Comparison of ENCODE assay signal across 2 cellular contexts in genomic region chr17:75814900-75815373, GRCh38.
TF ChIP-seq lines count a peak whose summit lies in the region.

No MANE protein-coding gene starts in this region.

TF ChIP-seq in A549, 52 proteins besides CTCF, POLR2A, EP300 and RAD21:
- no peak for TF ChIP-seq RCOR1 (IDR thresholded peaks at IDR 0.05; ENCODE audit: low read depth, low read length)
- TF ChIP-seq MAZ (IDR thresholded peaks at IDR 0.05; ENCODE audit: borderline replicate concordance, low read depth, low read length) = no peak
- no peak for TF ChIP-seq CBX2 (IDR thresholded peaks at IDR 0.05; ENCODE audit: borderline replicate concordance, low read depth)
- no peak for TF ChIP-seq FOSL2 (IDR thresholded peaks at IDR 0.05)
- no peak for TF ChIP-seq FOSL2 (CRISPR knock-in tag; IDR thresholded peaks at IDR 0.05)
- no peak for TF ChIP-seq HES2 (IDR thresholded peaks at IDR 0.05)
- TF ChIP-seq GATA3 (IDR thresholded peaks at IDR 0.05; ENCODE audit: borderline replicate concordance) = no peak
- no peak for TF ChIP-seq PHF8 (IDR thresholded peaks at IDR 0.05; ENCODE audit: borderline replicate concordance, low read depth)
- TF ChIP-seq KDM5A (IDR thresholded peaks at IDR 0.05) = no peak
- TF ChIP-seq HOXA7 (CRISPR knock-in tag; IDR thresholded peaks at IDR 0.05) = no peak
- TF ChIP-seq CEBPB (IDR thresholded peaks at IDR 0.05) = no peak
- TF ChIP-seq HEYL (CRISPR knock-in tag; IDR thresholded peaks at IDR 0.05) = no peak
- no peak for TF ChIP-seq FOSB (CRISPR knock-in tag; IDR thresholded peaks at IDR 0.05)

TF ChIP-seq in GM12878, 131 proteins besides CTCF, POLR2A, EP300 and RAD21:
- TF ChIP-seq GABPA (IDR thresholded peaks at IDR 0.05; ENCODE audit: low read depth) = no peak
- TF ChIP-seq ESRRA (IDR thresholded peaks at IDR 0.05; ENCODE audit: low read length) = no peak
- TF ChIP-seq NFXL1 (IDR thresholded peaks at IDR 0.05; ENCODE audit: borderline replicate concordance) = no peak
- TF ChIP-seq ZNF687 (IDR thresholded peaks at IDR 0.05) = no peak
- no peak for TF ChIP-seq JUNB (IDR thresholded peaks at IDR 0.05)
